ENCODE assay signal across 2 cellular contexts in genomic region chr12:99618657-99619056, GRCh38.
TF ChIP-seq lines count a peak whose summit lies in the region.

No MANE protein-coding gene starts in this region.

TF ChIP-seq in SK-N-SH treated with all-trans-retinoic acid at 6 μM for 48 hours, 23 proteins besides CTCF, POLR2A, EP300 and RAD21:
- TF ChIP-seq POU6F1 (CRISPR knock-in tag; IDR thresholded peaks at IDR 0.05; ENCODE audit: borderline replicate concordance, low read depth), result no peak
- no peak for TF ChIP-seq PATZ1 (CRISPR knock-in tag; IDR thresholded peaks at IDR 0.05; ENCODE audit: borderline replicate concordance)
- no peak for TF ChIP-seq CREB5 (CRISPR knock-in tag; IDR thresholded peaks at IDR 0.05; ENCODE audit: low read depth)
- no peak for TF ChIP-seq CSRNP3 (CRISPR knock-in tag; IDR thresholded peaks at IDR 0.05)
- TF ChIP-seq ZNF8 (CRISPR knock-in tag; IDR thresholded peaks at IDR 0.05), result no peak
- TF ChIP-seq CSDC2 (CRISPR knock-in tag; IDR thresholded peaks at IDR 0.05), result no peak
- TF ChIP-seq ZFP3 (CRISPR knock-in tag; IDR thresholded peaks at IDR 0.05), result no peak
- no peak for TF ChIP-seq TOX (CRISPR knock-in tag; IDR thresholded peaks at IDR 0.05; ENCODE audit: borderline replicate concordance)
- no peak for TF ChIP-seq SNAI2 (CRISPR knock-in tag; IDR thresholded peaks at IDR 0.05)
- TF ChIP-seq OSR1 (CRISPR knock-in tag; IDR thresholded peaks at IDR 0.05), result no peak
- TF ChIP-seq PPARA (CRISPR knock-in tag; IDR thresholded peaks at IDR 0.05; ENCODE audit: borderline replicate concordance), result no peak
- TF ChIP-seq ESRRG (CRISPR knock-in tag; IDR thresholded peaks at IDR 0.05), result no peak
- no peak for TF ChIP-seq RARB (CRISPR knock-in tag; IDR thresholded peaks at IDR 0.05)
- no peak for TF ChIP-seq ZFP30 (CRISPR knock-in tag; IDR thresholded peaks at IDR 0.05)

TF ChIP-seq in SK-N-SH, 30 proteins besides CTCF, POLR2A, EP300 and RAD21 (continued from another document):
- TF ChIP-seq USF1 (IDR thresholded peaks at IDR 0.05; ENCODE audit: borderline replicate concordance, low read depth) (no peak), FOSL2 (IDR thresholded peaks at IDR 0.05; ENCODE audit: borderline replicate concordance, low read depth) (no peak), RXRA (IDR thresholded peaks at IDR 0.05; ENCODE audit: borderline replicate concordance, low read depth) (no peak), ZBTB33 (IDR thresholded peaks at IDR 0.05; ENCODE audit: borderline replicate concordance, low read depth) (no peak), USF2 (IDR thresholded peaks at IDR 0.05; ENCODE audit: borderline replicate concordance, low read depth, low read length) (no peak), MEF2A (IDR thresholded peaks at IDR 0.05; ENCODE audit: borderline replicate concordance, low read depth) (no peak), MXI1 (IDR thresholded peaks at IDR 0.05; ENCODE audit: low read depth, low read length) (no peak), TEAD4 (IDR thresholded peaks at IDR 0.05; ENCODE audit: borderline replicate concordance, insufficient read depth) (no peak), GATA2 (CRISPR knock-in tag; IDR thresholded peaks at IDR 0.05) (no peak), IRF3 (IDR thresholded peaks at IDR 0.05; ENCODE audit: low read depth, low read length) (no peak), NFIC (IDR thresholded peaks at IDR 0.05; ENCODE audit: borderline replicate concordance) (no peak), TAF1 (IDR thresholded peaks at IDR 0.05; ENCODE audit: borderline replicate concordance, low read depth, low read length) (no peak), MAX (IDR thresholded peaks at IDR 0.05; ENCODE audit: low read depth) (no peak), EZH2phosphoT487 (IDR thresholded peaks at IDR 0.05; ENCODE audit: borderline replicate concordance, low read depth) (no peak), TCF12 (IDR thresholded peaks at IDR 0.05) (no peak)
